8 cellular contexts compared by ENCODE assay signal in genomic region chr16:85750827-85751641, GRCh38. TPM values are rescaled to one million over a fixed set of nuclear protein-coding genes. Genes with fewer than 3 reads are reported as not detected.
DNase-seq lines count a peak whose midpoint lies in the region; ATAC-seq and TF ChIP-seq lines count a peak whose summit lies in the region.

TSS of gene C16orf74 (minus strand) at chr16:85751096. CDS start at chr16:85735217, 15,879 bp downstream.

- no peak for TF ChIP-seq EP300 in suprapubic skin (IDR thresholded peaks at IDR 0.05)

- 0% methylated on average over 12 of the region's 96 CpGs for WGBS in suprapubic skin

- H3K4me1 ChIP-seq in left lung (peaks cover 12 to 31% of the 10 kb centered on the region in 2 donors), suprapubic skin (peaks cover 59% of the 10 kb centered on the region)

- no peak within 1 kb of the TSS for H3K27ac ChIP-seq in left lung
- H3K27ac ChIP-seq in suprapubic skin = peak within 1 kb of the TSS; percentile 14

- DNase-seq in EL = peak; percentile 72
- DNase-seq in NCI-H69 (lab: John Stamatoyannopoulos, UW) = peak; percentile 66
- peak; percentile 28 for DNase-seq in cerebellum (ENCODE audit: low spot score)
- peak in 1 of 2 donors; percentile 91 for DNase-seq in left lung
- DNase-seq in suprapubic skin (ENCODE audit: low spot score in 2 of 2) = no peak
- DNase-seq in NK-92 treated with Interleukin-12 subunit alpha and Interleukin-12 subunit beta, amount 100 ng/mL, for 24 hours (lab: John Stamatoyannopoulos, UW) = no peak

- intact Hi-C loops in left lung (cut with DNase I) = no loop called here

- TF ChIP-seq POLR2A in suprapubic skin (IDR thresholded peaks at IDR 0.05) = no peak

- H3K4me3 ChIP-seq in left lung = peak within 1 kb of the TSS; percentile 44 to 50
- H3K4me3 ChIP-seq in suprapubic skin = peak within 1 kb of the TSS; percentile 68

- peaks cover 0 to 30% of the 10 kb centered on the region in 2 donors for H3K27me3 ChIP-seq in left lung
- H3K27me3 ChIP-seq in suprapubic skin = no peaks in the 10 kb centered on the region

- ATAC-seq in GM21723 (IDR thresholded peaks at IDR 0.05; ENCODE audit: unreplicated experiment) (peak; percentile 48), left lung (peak; percentile 85), HG03097 (IDR thresholded peaks at IDR 0.05; ENCODE audit: low FRiP score, unreplicated experiment) (no peak)

- TF ChIP-seq CTCF in left lung (IDR thresholded peaks at IDR 0.05) (no peak), suprapubic skin (IDR thresholded peaks at IDR 0.05) (no peak)

- H3K36me3 ChIP-seq in left lung (no peaks in the 10 kb centered on the region), suprapubic skin (no peaks in the 10 kb centered on the region)

- H3K9me3 ChIP-seq in left lung (no peaks in the 10 kb centered on the region), suprapubic skin (no peaks in the 10 kb centered on the region)

RNA-seq across cellular contexts. Expression of gene C16orf74, which starts in this region (rescaled TPM):
- total RNA-seq in cerebellum (1.00 TPM), left lung (1 to 10 TPM; 1.3 to 1.9 TPM), suprapubic skin (10 to 100 TPM; 11.0 to 13.0 (median 11.4) TPM)

Comparison
In these comparisons a context has a peak if more than half of its experiments do, and no peak if none do; other contexts are left out.
1. Peak in DNase-seq in cerebellum; RNA of the gene not detected or under 1 TPM.
2. DNase-seq: peak in EL (single experiment) and NCI-H69 (single experiment); none in suprapubic skin (0 of 2) and NK-92 treated with Interleukin-12 subunit alpha and Interleukin-12 subunit beta, amount 100 ng/mL, for 24 hours (single experiment).